Comparison of ENCODE assay signal across 8 cellular contexts in the genomic region with DNA sequence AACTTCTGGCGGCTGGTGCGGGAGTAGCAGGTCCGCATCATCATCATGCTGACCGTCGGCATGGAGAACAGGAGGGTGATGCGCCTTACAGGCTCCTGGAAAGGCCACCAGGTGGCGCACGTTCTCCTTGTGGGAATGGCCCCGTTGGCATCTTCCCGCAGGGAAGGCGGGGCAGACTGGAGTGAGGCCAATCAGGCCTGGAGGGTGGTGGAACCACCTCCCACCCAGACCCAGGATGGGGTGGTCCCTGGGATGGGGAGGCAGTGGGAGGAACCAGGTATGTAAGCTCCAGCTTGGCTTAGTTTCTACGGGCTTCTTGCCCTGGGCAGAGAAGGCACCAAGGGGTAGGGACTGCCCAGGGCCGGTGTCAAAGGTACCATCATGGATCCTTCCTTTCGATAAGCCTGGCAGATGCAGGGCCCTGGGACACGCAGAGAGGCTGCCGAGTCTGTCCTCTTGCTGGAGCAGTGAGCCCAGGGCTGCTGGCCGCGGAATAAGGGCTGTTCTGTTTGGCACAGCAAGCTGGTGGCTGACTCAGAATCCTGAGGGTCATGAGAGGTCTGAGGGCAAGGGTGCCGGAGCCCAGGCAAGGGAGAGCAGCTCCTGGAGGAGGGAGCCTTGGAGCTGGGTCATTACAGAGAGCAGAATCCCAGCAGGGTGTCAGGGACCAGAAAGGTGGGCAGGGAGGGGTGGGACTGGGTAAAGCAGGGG. TPM values are rescaled to one million over a fixed set of nuclear protein-coding genes. Genes with fewer than 3 reads are reported as not detected.
DNase-seq lines count a peak whose midpoint lies in the region; ATAC-seq, FAIRE-seq and TF ChIP-seq lines count a peak whose summit lies in the region.

No MANE protein-coding gene starts in this region.

- peaks cover 14% of the 10 kb centered on the region for H3K4me1 Mint-ChIP-seq in activated T-cell treated with anti-CD3 and anti-CD28 coated beads, Interleukin-2, amount 50 U/mL, for 24 hours (ENCODE audit: low read depth)
- H3K4me1 Mint-ChIP-seq in natural killer cell treated with Interleukin-12 subunit alpha and Interleukin-12 subunit beta and Interleukin-15 and Interleukin-18, amount 100 ng/mL, for 72 hours (ENCODE audit: low read depth in 2 of 2): peaks cover 7 to 12% of the 10 kb centered on the region in 2 donors

- intact Hi-C loops in PC-9 (cut with micrococcal nuclease; ENCODE audit: unreplicated experiment): loop anchor here (1.0 to 10.0 kb wide), 3 partner anchors 280 to 534 kb away; no protein-coding TSS in a partner anchor

- no peaks in the 10 kb centered on the region for H3K36me3 ChIP-seq in PC-9 (ENCODE audit: low read depth)
- no peaks in the 10 kb centered on the region for H3K36me3 ChIP-seq in fibroblast of lung (ENCODE audit: control insufficient read depth, insufficient read depth, low read length)

- H3K9ac ChIP-seq in fibroblast of lung (ENCODE audit: insufficient read depth, low read length): no peak overlapping the region

- H3K4me2 ChIP-seq in PC-9: peak overlapping the region; percentile 31
- H3K4me2 ChIP-seq in fibroblast of lung (ENCODE audit: extremely low read depth, insufficient read depth, low read length): no peak overlapping the region

- no peak overlapping the region for H2AFZ ChIP-seq in PC-9
- H2AFZ ChIP-seq in fibroblast of lung (ENCODE audit: low read length): no peak overlapping the region

- no TSS peak for BruUV-seq in PC-9 (replicated peaks; lab: Mats Ljungman, UMichigan)

- H3K9me2 ChIP-seq in PC-9 (ENCODE audit: insufficient read depth): no peaks in the 10 kb centered on the region

- FAIRE-seq in G401.6 (lab: Jason Lieb, UNC): peak; percentile 91

- TF ChIP-seq CTCF in PC-9 (conservative IDR thresholded peaks at IDR 0.05) (peak; percentile 85), fibroblast of lung (conservative IDR thresholded peaks at IDR 0.05 in 1 of 2, IDR thresholded peaks at IDR 0.05 in 1 of 2; ENCODE audit: low read depth in 1 of 2, low read length in 2 of 2) (peak; percentile 84 to 91)

- no peaks in the 10 kb centered on the region for H3K4me1 ChIP-seq in PC-9 (replicated peaks; ENCODE audit: insufficient read depth)
- no peaks in the 10 kb centered on the region for H3K4me1 ChIP-seq in fibroblast of lung (ENCODE audit: control insufficient read depth, extremely low read depth, insufficient read depth, low read length)

- H3K4me3 ChIP-seq in PC-9 (no peak overlapping the region), fibroblast of lung (replicated peaks in 1 of 4; ENCODE audit: control extremely low read depth in 1 of 4, insufficient read depth in 1 of 4, low read depth in 3 of 4, low read length in 4 of 4) (no peak overlapping the region)

- H3K27ac Mint-ChIP-seq in activated T-cell treated with anti-CD3 and anti-CD28 coated beads, Interleukin-2, amount 50 U/mL, for 24 hours: no peak overlapping the region
- no peak overlapping the region for H3K27ac Mint-ChIP-seq in natural killer cell treated with Interleukin-12 subunit alpha and Interleukin-12 subunit beta and Interleukin-15 and Interleukin-18, amount 100 ng/mL, for 72 hours

- no peaks in the 10 kb centered on the region for H3K79me2 ChIP-seq in PC-9 (ENCODE audit: low read depth)
- no peaks in the 10 kb centered on the region for H3K79me2 ChIP-seq in fibroblast of lung (ENCODE audit: control insufficient read depth, insufficient read depth, low read length)

- peak; percentile 69 to 78 for ATAC-seq in natural killer cell treated with Interleukin-12 subunit alpha and Interleukin-12 subunit beta and Interleukin-15 and Interleukin-18, amount 100 ng/mL, for 72 hours

- CTCF ChIA-PET in PC-9 (lab: Charles Lee): interaction anchor here (0.7 kb wide), 1 partner anchor 240 kb away, joined by 9 read pairs; no protein-coding TSS in a partner anchor

- POLR2A ChIA-PET in PC-9 (lab: Charles Lee; ENCODE audit: unreplicated experiment): no interaction called here

- H3K27me3 ChIP-seq in PC-9 (ENCODE audit: insufficient read depth, low read depth) (peaks cover 5% of the 10 kb centered on the region; the same call in 1 of the 2 replicates), fibroblast of lung (ENCODE audit: control insufficient read depth, insufficient read depth, low read length) (peaks cover 19% of the 10 kb centered on the region)

- H3K9me3 Mint-ChIP-seq in activated T-cell treated with anti-CD3 and anti-CD28 coated beads, Interleukin-2, amount 50 U/mL, for 24 hours: no peaks in the 10 kb centered on the region
- H3K9me3 Mint-ChIP-seq in natural killer cell treated with Interleukin-12 subunit alpha and Interleukin-12 subunit beta and Interleukin-15 and Interleukin-18, amount 100 ng/mL, for 72 hours: no peaks in the 10 kb centered on the region

- H3K27ac ChIP-seq in PC-9 (no peak overlapping the region), fibroblast of lung (ENCODE audit: insufficient read depth, low read length) (no peak overlapping the region)

- H3K9me3 ChIP-seq in PC-9 (ENCODE audit: insufficient read depth, low read depth): no peaks in the 10 kb centered on the region
- no peaks in the 10 kb centered on the region for H3K9me3 ChIP-seq in fibroblast of lung (ENCODE audit: control insufficient read depth, insufficient read depth, low read depth, low read length)

- H3K27me3 Mint-ChIP-seq in activated T-cell treated with anti-CD3 and anti-CD28 coated beads, Interleukin-2, amount 50 U/mL, for 24 hours: peaks cover 3% of the 10 kb centered on the region
- peaks cover 0 to 7% of the 10 kb centered on the region in 2 donors for H3K27me3 Mint-ChIP-seq in natural killer cell treated with Interleukin-12 subunit alpha and Interleukin-12 subunit beta and Interleukin-15 and Interleukin-18, amount 100 ng/mL, for 72 hours

- H3K36me3 Mint-ChIP-seq in activated T-cell treated with anti-CD3 and anti-CD28 coated beads, Interleukin-2, amount 50 U/mL, for 24 hours (ENCODE audit: low read depth): no peaks in the 10 kb centered on the region
- H3K36me3 Mint-ChIP-seq in natural killer cell treated with Interleukin-12 subunit alpha and Interleukin-12 subunit beta and Interleukin-15 and Interleukin-18, amount 100 ng/mL, for 72 hours: no peaks in the 10 kb centered on the region

- H3K4me3 Mint-ChIP-seq in activated T-cell treated with anti-CD3 and anti-CD28 coated beads, Interleukin-2, amount 50 U/mL, for 24 hours: no peak overlapping the region
- no peak overlapping the region for H3K4me3 Mint-ChIP-seq in natural killer cell treated with Interleukin-12 subunit alpha and Interleukin-12 subunit beta and Interleukin-15 and Interleukin-18, amount 100 ng/mL, for 72 hours

- no peaks in the 10 kb centered on the region for H3F3A ChIP-seq in PC-9 (ENCODE audit: insufficient read depth, low read depth)

- DNase-seq in KG1 (lab: John Stamatoyannopoulos, UW) (peak; percentile 55), PC-9 (peak; percentile 81 to 84), fibroblast of lung (ENCODE audit: low read depth in 2 of 2) (peak; percentile 75 to 78), cortex of kidney (lab: John Stamatoyannopoulos, UW) (no peak)
- peak; percentile 80 for DNase-seq in activated T-cell treated with anti-CD3 and anti-CD28 coated beads, Interleukin-2, amount 50 U/mL, for 24 hours
- peak; percentile 82 for DNase-seq in natural killer cell treated with Interleukin-12 subunit alpha and Interleukin-12 subunit beta and Interleukin-15 and Interleukin-18, amount 100 ng/mL, for 72 hours (ENCODE audit: low spot score)
- peak; percentile 64 for DNase-seq in stimulated activated naive CD4-positive, alpha-beta T cell treated with Interleukin-2 at 50 U/mL for 16 hours (lab: John Stamatoyannopoulos, UW)

- H4K20me1 ChIP-seq in PC-9 (ENCODE audit: insufficient read depth) (no peaks in the 10 kb centered on the region), fibroblast of lung (ENCODE audit: control insufficient read depth, extremely low read depth, insufficient read depth, low read length) (no peaks in the 10 kb centered on the region)

RNA-seq across cellular contexts. Expression of gene LGR6, which starts 8.7 kb away (rescaled TPM):
- total RNA-seq in PC-9 (2021) (5.6 and 7.9 TPM in 2 replicates), fibroblast of lung (not detected in 2 replicates)
- 0.02 TPM in 1 of 2 replicates, not detected in the other for polyA plus RNA-seq in fibroblast of lung
- not detected in 2 replicates for polyA plus RNA-seq in fibroblast of lung (2012)
- polyA minus RNA-seq in fibroblast of lung (ENCODE audit: low replicate concordance): not detected in 2 replicates
- 1 to 10 TPM; 5.8 to 5.9 TPM for total RNA-seq in natural killer cell treated with Interleukin-12 subunit alpha and Interleukin-12 subunit beta and Interleukin-15 and Interleukin-18, amount 100 ng/mL, for 72 hours

RNA-seq across cellular contexts. Expression of gene PTPN7, which starts 24.5 kb away (rescaled TPM):
- total RNA-seq in PC-9 (2021): not detected in 2 replicates
- not detected in 2 replicates for total RNA-seq in fibroblast of lung
- polyA plus RNA-seq in fibroblast of lung: not detected in 2 replicates
- polyA plus RNA-seq in fibroblast of lung (2012): not detected in 2 replicates
- polyA minus RNA-seq in fibroblast of lung (ENCODE audit: low replicate concordance): not detected in 2 replicates
- 100 to 1,000 TPM; 227 to 312 TPM for total RNA-seq in natural killer cell treated with Interleukin-12 subunit alpha and Interleukin-12 subunit beta and Interleukin-15 and Interleukin-18, amount 100 ng/mL, for 72 hours

RNA-seq across cellular contexts. Expression of gene ARL8A, which starts 40.4 kb away (rescaled TPM):
- total RNA-seq in PC-9 (2021) (40.0 and 42.6 TPM in 2 replicates), fibroblast of lung (17.5 and 18.7 TPM in 2 replicates)
- polyA plus RNA-seq in fibroblast of lung: 35.8 and 38.2 TPM in 2 replicates
- 27.1 and 29.3 TPM in 2 replicates for polyA plus RNA-seq in fibroblast of lung (2012)
- 15.3 and 33.3 TPM in 2 replicates for polyA minus RNA-seq in fibroblast of lung (ENCODE audit: low replicate concordance)
- 10 to 100 TPM; 68.0 to 80.0 TPM for total RNA-seq in natural killer cell treated with Interleukin-12 subunit alpha and Interleukin-12 subunit beta and Interleukin-15 and Interleukin-18, amount 100 ng/mL, for 72 hours

Comparison
In these comparisons a context has a peak if more than half of its experiments do, and no peak if none do; other contexts are left out.
1. RNA of gene PTPN7, which starts 24.5 kb away (total RNA-seq): 227 to 312 TPM in natural killer cell treated with Interleukin-12 subunit alpha and Interleukin-12 subunit beta and Interleukin-15 and Interleukin-18, amount 100 ng/mL, for 72 hours; not detected in PC-9 and not detected in fibroblast of lung; every median in the first group is over 100 times any median in the second.